1 cellular context compared by ENCODE assay signal in the genomic region with DNA sequence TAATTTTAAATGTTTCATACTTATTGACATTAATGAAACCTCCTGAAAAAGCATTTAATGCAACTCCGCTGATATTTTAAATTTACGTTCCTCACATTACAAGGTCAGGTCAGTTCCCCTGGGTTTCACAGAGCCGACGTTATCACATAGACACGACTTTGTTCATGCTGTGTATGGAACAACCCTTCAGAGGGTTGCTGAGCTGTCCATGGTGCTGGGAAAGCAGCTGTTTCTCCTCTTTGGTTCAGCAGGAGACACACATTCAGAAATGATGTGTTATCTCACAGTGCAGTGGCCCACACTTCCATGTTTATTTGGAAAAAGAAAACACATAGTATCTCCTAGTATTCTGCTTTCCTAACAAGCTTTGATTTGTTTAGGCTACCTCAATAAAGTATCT.
TF ChIP-seq lines count a peak whose summit lies in the region.

No MANE protein-coding gene starts in this region.

TF ChIP-seq in HepG2, 621 proteins besides CTCF, POLR2A, EP300 and RAD21 (continued from another document):
- TF ChIP-seq, protein P1, sequence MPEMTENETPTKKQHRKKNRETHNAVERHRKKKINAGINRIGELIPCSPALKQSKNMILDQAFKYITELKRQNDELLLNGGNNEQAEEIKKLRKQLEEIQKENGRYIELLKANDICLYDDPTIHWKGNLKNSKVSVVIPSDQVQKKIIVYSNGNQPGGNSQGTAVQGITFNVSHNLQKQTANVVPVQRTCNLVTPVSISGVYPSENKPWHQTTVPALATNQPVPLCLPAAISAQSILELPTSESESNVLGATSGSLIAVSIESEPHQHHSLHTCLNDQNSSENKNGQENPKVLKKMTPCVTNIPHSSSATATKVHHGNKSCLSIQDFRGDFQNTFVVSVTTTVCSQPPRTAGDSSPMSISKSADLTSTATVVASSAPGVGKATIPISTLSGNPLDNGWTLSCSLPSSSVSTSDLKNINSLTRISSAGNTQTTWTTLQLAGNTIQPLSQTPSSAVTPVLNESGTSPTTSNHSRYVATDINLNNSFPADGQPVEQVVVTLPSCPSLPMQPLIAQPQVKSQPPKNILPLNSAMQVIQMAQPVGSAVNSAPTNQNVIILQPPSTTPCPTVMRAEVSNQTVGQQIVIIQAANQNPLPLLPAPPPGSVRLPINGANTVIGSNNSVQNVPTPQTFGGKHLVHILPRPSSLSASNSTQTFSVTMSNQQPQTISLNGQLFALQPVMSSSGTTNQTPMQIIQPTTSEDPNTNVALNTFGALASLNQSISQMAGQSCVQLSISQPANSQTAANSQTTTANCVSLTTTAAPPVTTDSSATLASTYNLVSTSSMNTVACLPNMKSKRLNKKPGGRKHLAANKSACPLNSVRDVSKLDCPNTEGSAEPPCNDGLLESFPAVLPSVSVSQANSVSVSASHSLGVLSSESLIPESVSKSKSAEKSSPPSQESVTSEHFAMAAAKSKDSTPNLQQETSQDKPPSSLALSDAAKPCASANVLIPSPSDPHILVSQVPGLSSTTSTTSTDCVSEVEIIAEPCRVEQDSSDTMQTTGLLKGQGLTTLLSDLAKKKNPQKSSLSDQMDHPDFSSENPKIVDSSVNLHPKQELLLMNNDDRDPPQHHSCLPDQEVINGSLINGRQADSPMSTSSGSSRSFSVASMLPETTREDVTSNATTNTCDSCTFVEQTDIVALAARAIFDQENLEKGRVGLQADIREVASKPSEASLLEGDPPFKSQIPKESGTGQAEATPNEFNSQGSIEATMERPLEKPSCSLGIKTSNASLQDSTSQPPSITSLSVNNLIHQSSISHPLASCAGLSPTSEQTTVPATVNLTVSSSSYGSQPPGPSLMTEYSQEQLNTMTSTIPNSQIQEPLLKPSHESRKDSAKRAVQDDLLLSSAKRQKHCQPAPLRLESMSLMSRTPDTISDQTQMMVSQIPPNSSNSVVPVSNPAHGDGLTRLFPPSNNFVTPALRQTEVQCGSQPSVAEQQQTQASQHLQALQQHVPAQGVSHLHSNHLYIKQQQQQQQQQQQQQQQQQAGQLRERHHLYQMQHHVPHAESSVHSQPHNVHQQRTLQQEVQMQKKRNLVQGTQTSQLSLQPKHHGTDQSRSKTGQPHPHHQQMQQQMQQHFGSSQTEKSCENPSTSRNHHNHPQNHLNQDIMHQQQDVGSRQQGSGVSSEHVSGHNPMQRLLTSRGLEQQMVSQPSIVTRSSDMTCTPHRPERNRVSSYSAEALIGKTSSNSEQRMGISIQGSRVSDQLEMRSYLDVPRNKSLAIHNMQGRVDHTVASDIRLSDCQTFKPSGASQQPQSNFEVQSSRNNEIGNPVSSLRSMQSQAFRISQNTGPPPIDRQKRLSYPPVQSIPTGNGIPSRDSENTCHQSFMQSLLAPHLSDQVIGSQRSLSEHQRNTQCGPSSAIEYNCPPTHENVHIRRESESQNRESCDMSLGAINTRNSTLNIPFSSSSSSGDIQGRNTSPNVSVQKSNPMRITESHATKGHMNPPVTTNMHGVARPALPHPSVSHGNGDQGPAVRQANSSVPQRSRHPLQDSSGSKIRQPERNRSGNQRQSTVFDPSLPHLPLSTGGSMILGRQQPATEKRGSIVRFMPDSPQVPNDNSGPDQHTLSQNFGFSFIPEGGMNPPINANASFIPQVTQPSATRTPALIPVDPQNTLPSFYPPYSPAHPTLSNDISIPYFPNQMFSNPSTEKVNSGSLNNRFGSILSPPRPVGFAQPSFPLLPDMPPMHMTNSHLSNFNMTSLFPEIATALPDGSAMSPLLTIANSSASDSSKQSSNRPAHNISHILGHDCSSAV (CRISPR knock-in tag; IDR thresholded peaks at IDR 0.05; ENCODE audit: borderline replicate concordance): no peak
- TF ChIP-seq NR3C1 (CRISPR knock-in tag; IDR thresholded peaks at IDR 0.05) (no peak), ZNF20 (CRISPR knock-in tag; IDR thresholded peaks at IDR 0.05) (no peak), HNRNPK (IDR thresholded peaks at IDR 0.05; ENCODE audit: low read depth, low read length, poor library complexity, severe bottlenecking) (no peak), TGIF2 (CRISPR knock-in tag; IDR thresholded peaks at IDR 0.05) (peak; percentile 73; the same call in 1 of the 2 replicates), ZNF350 (CRISPR knock-in tag; IDR thresholded peaks at IDR 0.05; ENCODE audit: borderline replicate concordance, low read depth) (no peak), NFIC (IDR thresholded peaks at IDR 0.05; ENCODE audit: low read length) (no peak)
